ENCODE assay signal across 18 cellular contexts in the genomic region with DNA sequence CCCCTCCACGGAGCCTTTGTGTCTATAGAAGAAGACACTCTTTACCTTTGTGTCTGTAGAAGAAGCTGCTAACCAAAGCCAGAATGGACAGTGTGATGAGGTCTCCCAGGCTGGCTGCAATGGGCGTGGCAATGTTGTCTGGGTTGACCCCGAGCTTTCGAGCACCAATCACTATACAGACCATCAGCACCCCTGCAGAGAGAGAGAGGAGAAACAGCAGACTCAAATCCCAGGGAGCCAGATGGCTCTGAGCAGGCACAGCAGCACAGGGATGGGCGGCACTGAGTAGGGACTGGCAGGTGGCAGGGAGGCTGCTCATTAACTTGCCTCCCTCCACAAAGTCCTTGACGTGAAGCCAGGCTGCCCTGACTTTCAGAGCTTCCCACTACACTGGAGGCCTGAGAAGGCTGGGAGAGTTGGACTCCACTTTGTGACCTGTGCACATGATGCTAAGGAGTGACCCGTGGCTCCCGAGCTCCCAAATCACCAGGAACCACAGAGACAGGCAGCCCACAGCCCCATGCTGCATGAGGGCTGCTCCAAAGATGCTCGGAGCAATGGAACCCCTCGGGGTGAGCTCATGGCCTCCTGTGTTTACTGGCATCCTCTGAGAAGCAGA. TPM values are rescaled to one million over a fixed set of nuclear protein-coding genes. Genes with fewer than 3 reads are reported as not detected.
"Had no signal": no experiment of that assay in that cellular context is flagged by ENCODE, and none has a peak within 500 bp of the region (broad histone marks: within the 10 kb centered on the region; RNA-seq: fewer than 3 reads in every experiment).

No MANE protein-coding gene starts in this region.

- H3K36me3 ChIP-seq: brain microvascular endothelial cell had no signal

- DNase-seq: activated B cell treated with CpG ODN at 0.5 μM for 24 hours; activated CD4-positive, alpha-beta T cell treated with anti-CD3 and anti-CD28 coated beads, Interleukin-2, amount 10 ng/mL, durations not matched to agents 7 days and 5 days; activated CD8-positive, alpha-beta memory T cell treated with anti-CD3 and anti-CD28 coated beads, Interleukin-2, amount 10 ng/mL, durations not matched to agents 7 days and 5 days; activated gamma-delta T cell; activated T-cell treated with anti-CD3 and anti-CD28 coated beads, Interleukin-2, amount 50 U/mL, for 4 hours; amygdala; brain microvascular endothelial cell; dermis blood vessel endothelial cell; left colon; psoas muscle; spleen; stimulated activated CD4-positive, alpha-beta T cell treated with anti-CD3 and anti-CD28 coated beads, Interleukin-1b, Interleukin-23, amount 100 ng/mL, for 48 hours; stimulated activated naive CD4-positive, alpha-beta T cell; trophoblast cell had no signal

- H3K27ac ChIP-seq: brain microvascular endothelial cell, psoas muscle, spleen had no signal

- H3K9me3 ChIP-seq: psoas muscle had no signal

- ATAC-seq: activated CD8-positive, alpha-beta memory T cell treated with anti-CD3 and anti-CD28 coated beads, Interleukin-2, amount 10 ng/mL, durations not matched to agents 7 days and 5 days; activated T-cell treated with anti-CD3 and anti-CD28 coated beads, Interleukin-2, amount 50 U/mL, for 4 hours; left colon; natural killer cell treated with Interleukin-12 subunit alpha and Interleukin-12 subunit beta and Interleukin-15 and Interleukin-18, amount 100 ng/mL, for 72 hours; psoas muscle; sciatic nerve had no signal

- H3K27me3 ChIP-seq: brain microvascular endothelial cell, spleen had no signal

- H3K4me3 ChIP-seq: psoas muscle, spleen had no signal

- H3K4me1 ChIP-seq: psoas muscle, spleen had no signal

RNA-seq across cellular contexts. Expression of a gene that starts 53.9 kb away (rescaled TPM):
- total RNA-seq: activated B cell treated with CpG ODN at 0.5 μM for 24 hours; activated CD4-positive, alpha-beta T cell treated with anti-CD3 and anti-CD28 coated beads, Interleukin-2, amount 10 ng/mL, durations not matched to agents 7 days and 5 days; activated CD8-positive, alpha-beta memory T cell treated with anti-CD3 and anti-CD28 coated beads, Interleukin-2, amount 10 ng/mL, durations not matched to agents 7 days and 5 days; activated T-cell treated with anti-CD3 and anti-CD28 coated beads, Interleukin-2, amount 50 U/mL, for 4 hours; dermis blood vessel endothelial cell; lung microvascular endothelial cell; natural killer cell treated with Interleukin-12 subunit alpha and Interleukin-12 subunit beta and Interleukin-15 and Interleukin-18, amount 100 ng/mL, for 72 hours; osteoblast; spleen had no signal
- polyA plus RNA-seq: spleen had no signal
